ENCODE assay signal across 14 cellular contexts in the genomic region with DNA sequence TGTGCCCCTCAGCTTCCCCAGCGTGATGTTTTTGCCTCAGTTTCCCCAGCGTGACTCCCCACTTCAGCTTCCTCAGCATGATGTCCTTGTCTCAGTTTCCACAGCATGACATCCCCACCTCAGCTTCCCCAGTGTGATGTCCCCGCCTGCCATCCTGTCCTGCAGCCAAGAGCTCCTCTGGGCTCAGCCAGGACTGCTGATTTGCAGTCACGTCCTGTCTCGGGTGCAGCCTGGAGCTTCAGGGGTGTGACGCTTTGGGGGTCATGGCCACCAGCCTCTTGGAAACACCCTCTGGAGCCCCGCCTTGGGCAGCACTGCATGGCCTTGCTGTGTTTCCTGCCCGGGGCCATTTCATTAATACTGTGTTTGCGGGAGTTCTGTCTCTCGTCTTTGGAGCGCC. TPM values are rescaled to one million over a fixed set of nuclear protein-coding genes. Genes with fewer than 3 reads are reported as not detected.
DNase-seq lines count a peak whose midpoint lies in the region; ATAC-seq and TF ChIP-seq lines count a peak whose summit lies in the region.
"Had no signal": no experiment of that assay in that cellular context is flagged by ENCODE, and none has a peak within 500 bp of the region (broad histone marks: within the 10 kb centered on the region; RNA-seq: fewer than 3 reads in every experiment).

No MANE protein-coding gene starts in this region.

- peaks cover 5% of the 10 kb centered on the region; the same call in 1 of the 2 replicates for H3K79me2 ChIP-seq in KMS-11 (ENCODE audit: insufficient read depth, low read depth)

- H3K27ac ChIP-seq in BLaER1, result no peak overlapping the region
- peak overlapping the region; percentile 88 for H3K27ac ChIP-seq in KMS-11
- no peak overlapping the region for H3K27ac ChIP-seq in uterus
- H3K27ac ChIP-seq: parathyroid adenoma had no signal

- H3K4me1 Mint-ChIP-seq in central memory CD8-positive, alpha-beta T cell, result peaks cover 26% of the 10 kb centered on the region
- peaks cover 18 to 33% of the 10 kb centered on the region in 2 donors for H3K4me1 Mint-ChIP-seq in natural killer cell
- H3K4me1 Mint-ChIP-seq in progenitor cell of endocrine pancreas (ENCODE audit: low read depth), result no peaks in the 10 kb centered on the region

- peaks cover 87% of the 10 kb centered on the region for H3K36me3 ChIP-seq in BLaER1
- H3K36me3 ChIP-seq in KMS-11 (ENCODE audit: insufficient read depth), result no peaks in the 10 kb centered on the region
- no peaks in the 10 kb centered on the region for H3K36me3 ChIP-seq in uterus

- H3K27ac Mint-ChIP-seq in central memory CD8-positive, alpha-beta T cell (ENCODE audit: low read depth), result peak overlapping the region; percentile 92
- H3K27ac Mint-ChIP-seq in natural killer cell (peak overlapping the region; percentile 81 to 92), progenitor cell of endocrine pancreas (no peak overlapping the region)

- H3K4me1 ChIP-seq in BLaER1, result peaks cover 29% of the 10 kb centered on the region
- H3K4me1 ChIP-seq in KMS-11 (ENCODE audit: low read depth, poor library complexity, severe bottlenecking), result peaks cover 43% of the 10 kb centered on the region
- H3K4me1 ChIP-seq in uterus, result no peaks in the 10 kb centered on the region
- H3K4me1 ChIP-seq: parathyroid adenoma had no signal

- no peaks in the 10 kb centered on the region for H3K9me3 Mint-ChIP-seq in central memory CD8-positive, alpha-beta T cell
- H3K9me3 Mint-ChIP-seq in natural killer cell (no peaks in the 10 kb centered on the region), progenitor cell of endocrine pancreas (ENCODE audit: low read depth) (no peaks in the 10 kb centered on the region)

- no peak for DNase-seq in central memory CD8-positive, alpha-beta T cell (ENCODE audit: low spot score in 2 of 2)
- DNase-seq in natural killer cell (no peak), HT-29 (ENCODE audit: low spot score) (no peak), progenitor cell of endocrine pancreas (ENCODE audit: low spot score, unreplicated experiment) (no peak), uterus (no peak)
- DNase-seq: AML-193, mammary epithelial cell, NCI-H2107, SK-N-SH had no signal

- intact Hi-C loops in natural killer cell (cut with micrococcal nuclease) (no loop called here), uterus (cut with DNase I; ENCODE audit: low total_unique reads) (no loop called here)

- H3K9ac ChIP-seq in BLaER1 (no peak overlapping the region), KMS-11 (peak overlapping the region; percentile 70; the same call in 1 of the 2 replicates)
- H3K9ac ChIP-seq: parathyroid adenoma, SK-N-SH had no signal

- H3K4me2 ChIP-seq in BLaER1 (peak overlapping the region; percentile 67; the same call in 1 of the 2 replicates), KMS-11 (peak overlapping the region; percentile 46)
- H3K4me2 ChIP-seq: SK-N-SH had no signal

- H3K4me3 ChIP-seq in BLaER1, result no peak overlapping the region
- no peak overlapping the region for H3K4me3 ChIP-seq in KMS-11 (IDR thresholded peaks at IDR 0.05; ENCODE audit: insufficient read depth, low read depth, low read length)
- H3K4me3 ChIP-seq in uterus, result no peak overlapping the region

- no peaks in the 10 kb centered on the region for H3K9me3 ChIP-seq in BLaER1
- H3K9me3 ChIP-seq in uterus, result no peaks in the 10 kb centered on the region
- H3K9me3 ChIP-seq: SK-N-SH had no signal

- no peaks in the 10 kb centered on the region for H3K27me3 Mint-ChIP-seq in central memory CD8-positive, alpha-beta T cell
- H3K27me3 Mint-ChIP-seq in natural killer cell (ENCODE audit: low read depth in 2 of 2) (no peaks in the 10 kb centered on the region), progenitor cell of endocrine pancreas (no peaks in the 10 kb centered on the region)

- ATAC-seq in central memory CD8-positive, alpha-beta T cell (replicated peaks; ENCODE audit: extremely low read depth, poor library complexity, severe bottlenecking), result peak; percentile 9
- ATAC-seq in natural killer cell, result no peak
- no peak for ATAC-seq in GM21723 (IDR thresholded peaks at IDR 0.05; ENCODE audit: unreplicated experiment)

- no peaks in the 10 kb centered on the region for H3K27me3 ChIP-seq in BLaER1
- no peaks in the 10 kb centered on the region for H3K27me3 ChIP-seq in KMS-11 (ENCODE audit: insufficient read depth, low read depth)
- no peaks in the 10 kb centered on the region for H3K27me3 ChIP-seq in uterus

- peaks cover 42% of the 10 kb centered on the region for H4K20me1 ChIP-seq in BLaER1
- no peaks in the 10 kb centered on the region for H4K20me1 ChIP-seq in KMS-11 (ENCODE audit: insufficient read depth)

- no peak for TF ChIP-seq POLR2A in uterus (IDR thresholded peaks at IDR 0.05)

- peaks cover 7% of the 10 kb centered on the region for H3K36me3 Mint-ChIP-seq in central memory CD8-positive, alpha-beta T cell (ENCODE audit: insufficient read depth)
- H3K36me3 Mint-ChIP-seq in natural killer cell (no peaks in the 10 kb centered on the region), progenitor cell of endocrine pancreas (ENCODE audit: insufficient read depth) (peaks cover 3% of the 10 kb centered on the region)

- peak overlapping the region; percentile 62 for H3K4me3 Mint-ChIP-seq in central memory CD8-positive, alpha-beta T cell
- H3K4me3 Mint-ChIP-seq in natural killer cell (peak overlapping the region; percentile 50), progenitor cell of endocrine pancreas (ENCODE audit: low read depth) (no peak overlapping the region)

- H2AFZ ChIP-seq in KMS-11 (ENCODE audit: low read depth), result peak overlapping the region; percentile 45; the same call in 1 of the 2 replicates
- H2AFZ ChIP-seq: parathyroid adenoma had no signal

- no peak for TF ChIP-seq CTCF in KMS-11 (conservative IDR thresholded peaks at IDR 0.05; ENCODE audit: low read depth, low read length)
- no peak for TF ChIP-seq CTCF in natural killer cell (IDR thresholded peaks at IDR 0.05)
- no peak for TF ChIP-seq CTCF in progenitor cell of endocrine pancreas (IDR thresholded peaks at IDR 0.05; ENCODE audit: unreplicated experiment)
- no peak for TF ChIP-seq CTCF in uterus (IDR thresholded peaks at IDR 0.05)

RNA-seq across cellular contexts. Expression of a gene that starts 16.5 kb away (rescaled TPM):
- total RNA-seq in natural killer cell, result 10 to 100 TPM; 30.8 to 39.1 (median 35.0) TPM
- total RNA-seq in HT-29 (2014; rRNA removed; shearing (Covaris generic)), result 81.9 and 82.4 TPM in 2 replicates
- total RNA-seq in progenitor cell of endocrine pancreas, result 39.4 and 41.8 TPM in 2 replicates
- total RNA-seq in uterus, result 10 to 100 TPM; 15.4 to 48.3 (median 33.1) TPM

RNA-seq across cellular contexts. Expression of a gene that starts 52.2 kb away (rescaled TPM):
- total RNA-seq in natural killer cell (100 to 1,000 TPM; 102 to 106 (median 105) TPM), progenitor cell of endocrine pancreas (104 and 105 TPM in 2 replicates), uterus (100 to 1,000 TPM in 1 of 4 donors, 10 to 100 TPM in 3; 19.0 to 107 (median 68.6) TPM)
- total RNA-seq in HT-29 (2014; rRNA removed; shearing (Covaris generic)), result 27.4 and 31.3 TPM in 2 replicates

RNA-seq across cellular contexts. Expression of a gene that starts 57.2 kb away (rescaled TPM):
- total RNA-seq in natural killer cell, result 10 to 100 TPM; 19.7 to 20.8 (median 20.5) TPM
- 27.2 and 29.7 TPM in 2 replicates for total RNA-seq in HT-29 (2014; rRNA removed; shearing (Covaris generic))
- 45.0 and 45.3 TPM in 2 replicates for total RNA-seq in progenitor cell of endocrine pancreas
- 10 to 100 TPM in 3 of 4 donors, 1 to 10 TPM in 1; 2.4 to 51.7 (median 33.1) TPM for total RNA-seq in uterus

RNA-seq across cellular contexts. Expression of a gene that starts 57.5 kb away (rescaled TPM):
- total RNA-seq in natural killer cell, result under 1 TPM in 1 of 3 donors, not detected in 2; 0.54 TPM
- total RNA-seq in HT-29 (2014; rRNA removed; shearing (Covaris generic)), result 2.5 and 5.8 TPM in 2 replicates
- total RNA-seq in progenitor cell of endocrine pancreas, result 1.1 TPM in 2 replicates
- 1 to 10 TPM in 1 of 4 donors, under 1 TPM in 1, not detected in 2; 0.67 to 3.5 TPM for total RNA-seq in uterus
- total RNA-seq: epithelial cell of proximal tubule had no signal
